10 cellular contexts compared by ENCODE assay signal in the genomic region with DNA sequence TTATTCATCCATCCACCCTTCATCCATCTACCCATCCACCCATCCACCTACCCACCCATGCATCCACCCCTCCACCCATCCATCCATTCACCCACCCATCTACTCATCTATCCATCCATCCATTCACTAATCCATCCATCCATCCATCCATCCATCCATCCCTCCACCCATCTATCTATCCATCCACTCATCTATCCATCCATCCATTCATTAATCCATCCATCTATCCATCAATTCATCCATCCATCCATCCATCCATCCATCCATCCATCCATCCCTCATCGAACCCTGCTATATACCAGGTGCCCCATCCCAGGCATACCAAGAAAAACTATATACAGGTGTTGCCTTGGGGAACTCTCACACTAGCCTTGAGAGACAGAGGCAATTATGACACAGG. TPM values are rescaled to one million over a fixed set of nuclear protein-coding genes. Genes with fewer than 3 reads are reported as not detected.
"Had no signal": no experiment of that assay in that cellular context is flagged by ENCODE, and none has a peak within 500 bp of the region (broad histone marks: within the 10 kb centered on the region; RNA-seq: fewer than 3 reads in every experiment).

No MANE protein-coding gene starts in this region.

- DNase-seq: H9, HCEC 1CT, HFFc6, KG1 had no signal

- H3K4me2 ChIP-seq: GM23338 had no signal

- H2AFZ ChIP-seq: GM23338 had no signal

- FAIRE-seq: H1, H54, HTR-8/SVneo had no signal

- ATAC-seq: GM23338 had no signal

- H3K4me3 ChIP-seq: GM23338 had no signal

RNA-seq across cellular contexts. Expression of a gene that starts 7.1 kb away (rescaled TPM):
- total RNA-seq: GM23338, H1, H9, HFFc6, HT-29 had no signal
- polyA plus RNA-seq: GM23338, H1, IgD-negative memory B cell had no signal

RNA-seq across cellular contexts. Expression of a gene that starts 48.7 kb away (rescaled TPM):
- total RNA-seq: HT-29 had no signal
- polyA plus RNA-seq: IgD-negative memory B cell had no signal
